ENCODE assay signal across 8 cellular contexts in the genomic region with DNA sequence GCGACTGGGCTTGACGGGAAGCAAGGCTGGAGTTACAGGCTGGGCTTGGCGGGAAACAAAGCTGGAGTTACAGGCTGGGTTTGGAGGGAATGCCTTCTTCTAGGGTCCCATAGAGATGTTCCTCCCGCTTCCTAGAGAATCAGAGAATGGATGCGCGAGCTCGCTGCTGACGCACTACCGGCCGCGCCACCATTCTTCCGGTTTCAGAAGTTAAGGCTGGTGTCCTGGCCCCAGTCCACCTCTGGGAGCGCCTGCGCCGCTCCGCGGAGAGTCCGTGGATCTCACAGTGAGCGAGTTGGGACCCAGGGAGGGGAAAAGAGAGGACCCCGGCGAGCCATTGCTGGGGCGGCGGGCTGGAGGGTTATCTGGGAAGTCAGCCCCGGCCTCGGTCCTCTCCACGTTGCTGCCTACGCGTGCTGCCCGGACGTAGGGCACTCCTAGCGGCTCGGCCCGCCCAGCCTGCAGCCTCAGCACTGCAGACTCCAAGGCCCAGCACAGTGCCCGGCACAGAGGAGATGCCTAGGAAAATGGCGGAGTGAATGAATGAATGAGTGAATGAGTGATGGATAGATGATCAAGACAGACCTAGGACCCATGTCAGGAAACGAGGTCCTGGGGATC. TPM values are rescaled to one million over a fixed set of nuclear protein-coding genes. Genes with fewer than 3 reads are reported as not detected.
DNase-seq lines count a peak whose midpoint lies in the region; ATAC-seq and TF ChIP-seq lines count a peak whose summit lies in the region.

A gene (plus strand): TSS at position 206 of the 621 bp plus-strand sequence. CDS start 7,602 bp downstream, outside the sequence.

- peak within 1 kb of the TSS; percentile 39 for H3K4me3 Mint-ChIP-seq in endodermal cell

- WGBS in endodermal cell (ENCODE audit: insufficient coverage in 1 of 2, insufficient read length in 1 of 2), 2 experiments: 5 to 12% methylated on average over 19 to 36 of the region's 36 CpGs
- WGBS in mesenchymal stem cell: 31% methylated on average over 36 of the region's 36 CpGs

- H3K23ac ChIP-seq in mesenchymal stem cell (ENCODE audit: low read length in 2 of 2): peak within 1 kb of the TSS in 1 of 2 experiments; percentile 42

- peaks cover 7% of the 10 kb centered on the region for H3K79me1 ChIP-seq in mesenchymal stem cell (replicated peaks; ENCODE audit: low read length, poor library complexity, severe bottlenecking)

- H3K27me3 Mint-ChIP-seq in endodermal cell (ENCODE audit: insufficient read depth): peaks cover 21% of the 10 kb centered on the region

- H4K91ac ChIP-seq in mesenchymal stem cell (ENCODE audit: low read length): no peak within 1 kb of the TSS

- H3K36me3 ChIP-seq in endodermal cell (ENCODE audit: control insufficient read depth, insufficient read depth, low read length) (peaks cover 19% of the 10 kb centered on the region), mesenchymal stem cell (ENCODE audit: control insufficient read depth in 1 of 2, insufficient read depth in 2 of 2, low read depth in 1 of 2, low read length in 2 of 2) (peaks cover 0 to 21% of the 10 kb centered on the region in 2 experiments)

- peaks cover 12% of the 10 kb centered on the region for H3K27me3 ChIP-seq in endodermal cell (ENCODE audit: control insufficient read depth, insufficient read depth, low read length, poor library complexity, severe bottlenecking)
- no peaks in the 10 kb centered on the region for H3K27me3 ChIP-seq in mesenchymal stem cell (ENCODE audit: control insufficient read depth in 1 of 2, insufficient read depth in 1 of 2, low read length in 2 of 2)

- peak within 1 kb of the TSS; percentile 72 for H3K4me2 ChIP-seq in mesenchymal stem cell (ENCODE audit: low read length, poor library complexity, severe bottlenecking)

- no peak within 1 kb of the TSS for H2BK15ac ChIP-seq in mesenchymal stem cell (ENCODE audit: low read depth, poor library complexity, severe bottlenecking)

- H2AK5ac ChIP-seq in mesenchymal stem cell (ENCODE audit: low read length, severe bottlenecking): peak within 1 kb of the TSS; percentile 27

- peak within 1 kb of the TSS; percentile 90 for H4K8ac ChIP-seq in mesenchymal stem cell (ENCODE audit: low read length)

- H3K9ac ChIP-seq in endodermal cell (ENCODE audit: extremely low read depth, low read length, poor library complexity, severe bottlenecking) (peak within 1 kb of the TSS; percentile 58), mesenchymal stem cell (ENCODE audit: low read length) (peak within 1 kb of the TSS; percentile 93)

- peak within 1 kb of the TSS in 1 of 2 experiments; percentile 35 for H3K18ac ChIP-seq in mesenchymal stem cell (ENCODE audit: low read depth in 1 of 2, low read length in 2 of 2)

- DNase-seq in GM04503 (ENCODE audit: low read depth) (peak; percentile 38), NCI-H446 (lab: John Stamatoyannopoulos, UW) (peak; percentile 57 to 77), activated T-cell treated with anti-CD3 and anti-CD28 coated beads for 1 hour (ENCODE audit: low read depth) (peak; percentile 47), endodermal cell (peak; percentile 87), mesenchymal stem cell (peak; percentile 70)
- DNase-seq in stimulated activated CD8-positive, alpha-beta memory T cell treated with anti-CD3 and anti-CD28 coated beads, Interleukin-12 subunit alpha, Interleukin-12 subunit beta, amount 100 ng/mL, for 24 hours (ENCODE audit: extremely low read depth): peak; percentile 45

- H3K4me3 ChIP-seq in endodermal cell (ENCODE audit: low read length) (peak within 1 kb of the TSS; percentile 95), mesenchymal stem cell (ENCODE audit: insufficient read depth in 1 of 2, low read depth in 1 of 2, low read length in 2 of 2) (peak within 1 kb of the TSS; percentile 93 to 95)

- peak within 1 kb of the TSS; percentile 22 for H2BK5ac ChIP-seq in mesenchymal stem cell (ENCODE audit: low read depth, low read length, poor library complexity, severe bottlenecking)

- H3K27ac ChIP-seq in endodermal cell (ENCODE audit: low read depth, low read length): peak within 1 kb of the TSS; percentile 35
- H3K27ac ChIP-seq in mesenchymal stem cell (ENCODE audit: low read length, poor library complexity, severe bottlenecking): no peak within 1 kb of the TSS

- peak within 1 kb of the TSS; percentile 2 for H2BK120ac ChIP-seq in mesenchymal stem cell (ENCODE audit: low read depth, low read length)

- H2BK12ac ChIP-seq in mesenchymal stem cell (ENCODE audit: low read length in 2 of 2): no peak within 1 kb of the TSS

- H3K9me3 Mint-ChIP-seq in endodermal cell: peaks cover 70% of the 10 kb centered on the region

- no peak for TF ChIP-seq CTCF in endodermal cell (conservative IDR thresholded peaks at IDR 0.05)

- no peak within 1 kb of the TSS for H3K27ac Mint-ChIP-seq in endodermal cell

- H3K4ac ChIP-seq in mesenchymal stem cell (ENCODE audit: low read depth in 1 of 2, low read length in 2 of 2): peak within 1 kb of the TSS in 1 of 2 experiments; percentile 56

- no peak for ATAC-seq in HG02852 (IDR thresholded peaks at IDR 0.05; ENCODE audit: unreplicated experiment)
- no peak for ATAC-seq in GM19395 (IDR thresholded peaks at IDR 0.05; ENCODE audit: unreplicated experiment)

- peak within 1 kb of the TSS in 1 of 2 experiments; percentile 36 for H3K14ac ChIP-seq in mesenchymal stem cell (ENCODE audit: low read length in 2 of 2)

- H3K9me3 ChIP-seq in endodermal cell (ENCODE audit: control insufficient read depth, low read length) (peaks cover 61% of the 10 kb centered on the region), mesenchymal stem cell (ENCODE audit: control insufficient read depth, low read length) (peaks cover 78% of the 10 kb centered on the region)

- H3K36me3 Mint-ChIP-seq in endodermal cell (ENCODE audit: low read depth): no peaks in the 10 kb centered on the region

- no peaks in the 10 kb centered on the region for H3K4me1 Mint-ChIP-seq in endodermal cell

- H3K4me1 ChIP-seq in endodermal cell (ENCODE audit: control insufficient read depth, insufficient read depth, low read length) (no peaks in the 10 kb centered on the region), mesenchymal stem cell (ENCODE audit: control insufficient read depth, insufficient read depth, low read depth, low read length) (no peaks in the 10 kb centered on the region)

- H2AFZ ChIP-seq in mesenchymal stem cell (ENCODE audit: low read depth, low read length): peak within 1 kb of the TSS; percentile 72

RNA-seq across cellular contexts. Expression of the gene that starts here (rescaled TPM):
- total RNA-seq in endodermal cell: 1 to 10 TPM in 1 of 2 donors, under 1 TPM in 1; 0.29 to 1.6 TPM
- polyA plus RNA-seq in endodermal cell (2013, experiment 1 of 2): 7.0 TPM
- polyA plus RNA-seq in endodermal cell (2013, experiment 2 of 2): 6.2 TPM
- polyA plus RNA-seq in mesenchymal stem cell (2013, experiment 1 of 2): 0.83 TPM
- 1.0 TPM for polyA plus RNA-seq in mesenchymal stem cell (2013, experiment 2 of 2)
